31 cellular contexts compared by ENCODE assay signal in genomic region chr10:132712698-132713232, GRCh38.
DNase-seq lines count a peak whose midpoint lies in the region; ATAC-seq, FAIRE-seq and TF ChIP-seq lines count a peak whose summit lies in the region.
"Had no signal": no experiment of that assay in that cellular context is flagged by ENCODE, and none has a peak within 500 bp of the region (broad histone marks: within the 10 kb centered on the region; RNA-seq: fewer than 3 reads in every experiment).

No MANE protein-coding gene starts in this region.

- H3K79me1 ChIP-seq in trophoblast cell (ENCODE audit: low read length): no peaks in the 10 kb centered on the region

- H4K8ac ChIP-seq in trophoblast cell (ENCODE audit: low read depth, low read length): no peak overlapping the region

- no peak overlapping the region for H3K4me2 ChIP-seq in trophoblast cell (ENCODE audit: low read length)
- H3K4me2 ChIP-seq: A549 had no signal

- DNase-seq in CD14-positive monocyte (ENCODE audit: low spot score) (peak; percentile 45), bronchial epithelial cell (ENCODE audit: low read depth) (no peak), left ventricle myocardium superior (peak; percentile 6), trophoblast cell (no peak), adrenal gland (no peak), foreskin keratinocyte (no peak), inferior parietal cortex (ENCODE audit: extremely low spot score) (no peak)
- DNase-seq: activated CD4-positive, alpha-beta T cell treated with anti-CD3 and anti-CD28 coated beads, Interleukin-2, amount 10 ng/mL, durations not matched to agents 7 days and 5 days; body of pancreas; colonic mucosa; COR-L47; DND-41; effector memory CD8-positive, alpha-beta T cell; gastrocnemius medialis; NCI-H1092; NCI-H187 treated with DMSO at 0.1 percent for 48 hours; NCI-H2227 treated with DMSO at 0.1 percent for 48 hours; NCI-H69; RPMI8226; small intestine; stimulated activated CD4-positive, alpha-beta T cell treated with anti-CD3 and anti-CD28 coated beads, Interleukin-2, amount 100 ng/mL, for 24 hours had no signal

- H3K27ac Mint-ChIP-seq in CD14-positive monocyte: peak overlapping the region in 1 of 7 donors; percentile 1
- H3K27ac Mint-ChIP-seq: activated CD4-positive, alpha-beta T cell treated with anti-CD3 and anti-CD28 coated beads, Interleukin-2, amount 10 ng/mL, durations not matched to agents 7 days and 5 days; B cell; effector memory CD8-positive, alpha-beta T cell had no signal

- H2BK12ac ChIP-seq in trophoblast cell (ENCODE audit: low read length): no peak overlapping the region

- no peaks in the 10 kb centered on the region for H3K79me2 ChIP-seq in trophoblast cell (ENCODE audit: control insufficient read depth, insufficient read depth, low read length, poor library complexity)

- WGBS in trophoblast cell (ENCODE audit: extremely low coverage, insufficient coverage, insufficient read length): no CpG with 5 or more reads among the region's 8 CpGs
- WGBS in adrenal gland, 4 donors: 90 to 96% (median 94%) methylated on average over 8 of the region's 8 CpGs

- no peak overlapping the region for H2BK120ac ChIP-seq in trophoblast cell (ENCODE audit: insufficient read depth, low read length, poor library complexity)

- no peak overlapping the region for H2BK5ac ChIP-seq in trophoblast cell (ENCODE audit: low read depth, low read length, poor library complexity)

- H2AFZ ChIP-seq in trophoblast cell (ENCODE audit: insufficient read depth, low read length, poor library complexity): no peak overlapping the region

- no peak overlapping the region for H4K12ac ChIP-seq in trophoblast cell (ENCODE audit: low read depth, low read length)

- H3K36me3 ChIP-seq in bronchial epithelial cell (ENCODE audit: control insufficient read depth, insufficient read depth, low read length) (peaks cover 7% of the 10 kb centered on the region), trophoblast cell (ENCODE audit: control insufficient read depth in 1 of 2, insufficient read depth in 2 of 2, low read length in 2 of 2) (peaks cover 9 to 23% of the 10 kb centered on the region in 2 experiments), adrenal gland (replicated peaks in 1 of 2) (peaks cover 0 to 15% of the 10 kb centered on the region in 2 donors)
- H3K36me3 ChIP-seq: colonic mucosa, HAP-1 had no signal

- H3K4me3 ChIP-seq in bronchial epithelial cell (ENCODE audit: low read depth, low read length): no peak overlapping the region
- peak overlapping the region; percentile 48 for H3K4me3 ChIP-seq in trophoblast cell (ENCODE audit: low read depth, low read length)
- no peak overlapping the region for H3K4me3 ChIP-seq in adrenal gland
- H3K4me3 ChIP-seq: A549, body of pancreas, colonic mucosa, esophagus muscularis mucosa, gastrocnemius medialis, HAP-1, lung, psoas muscle, vagina had no signal

- TF ChIP-seq POLR2A in adrenal gland (IDR thresholded peaks at IDR 0.05): no peak

- H3K9me3 ChIP-seq in trophoblast cell (ENCODE audit: insufficient read depth, low read depth, low read length) (peaks cover 19% of the 10 kb centered on the region), adrenal gland (replicated peaks in 1 of 3) (no peaks in the 10 kb centered on the region)
- H3K9me3 ChIP-seq: A549, body of pancreas, colonic mucosa, esophagus muscularis mucosa, gastrocnemius medialis, HAP-1, psoas muscle, vagina had no signal

- peaks cover 17 to 39% (median 27%) of the 10 kb centered on the region in 7 donors for H3K9me3 Mint-ChIP-seq in CD14-positive monocyte
- H3K9me3 Mint-ChIP-seq: activated CD4-positive, alpha-beta T cell treated with anti-CD3 and anti-CD28 coated beads, Interleukin-2, amount 10 ng/mL, durations not matched to agents 7 days and 5 days; activated naive CD4-positive, alpha-beta T cell treated with anti-CD3 and anti-CD28 coated beads, Interleukin-2, amount 50 U/mL, for 72 hours; effector memory CD8-positive, alpha-beta T cell had no signal

- peak; percentile 99 for FAIRE-seq in bronchial epithelial cell (lab: Jason Lieb, UNC)
- FAIRE-seq: A549, small intestine had no signal

- H2AK5ac ChIP-seq in trophoblast cell (ENCODE audit: low read length): no peak overlapping the region

- no peak for ATAC-seq in left ventricle myocardium superior
- ATAC-seq in foreskin keratinocyte: no peak
- ATAC-seq in GM18517 (IDR thresholded peaks at IDR 0.05; ENCODE audit: unreplicated experiment): no peak
- ATAC-seq: A549; activated naive CD4-positive, alpha-beta T cell treated with anti-CD3 and anti-CD28 coated beads, Interleukin-2, amount 50 U/mL, for 72 hours; effector memory CD8-positive, alpha-beta T cell; gastrocnemius medialis; psoas muscle had no signal

- no peaks in the 10 kb centered on the region for H3K4me1 Mint-ChIP-seq in CD14-positive monocyte
- H3K4me1 Mint-ChIP-seq: activated CD4-positive, alpha-beta T cell treated with anti-CD3 and anti-CD28 coated beads, Interleukin-2, amount 10 ng/mL, durations not matched to agents 7 days and 5 days; B cell had no signal

- H3K27ac ChIP-seq in trophoblast cell (ENCODE audit: low read depth, low read length) (no peak overlapping the region), adrenal gland (no peak overlapping the region), foreskin keratinocyte (no peak overlapping the region)
- H3K27ac ChIP-seq: A549, colonic mucosa, gastrocnemius medialis, HL-60, psoas muscle, vagina had no signal

- peaks cover 0 to 2% (median 0%) of the 10 kb centered on the region in 3 donors for H3K27me3 Mint-ChIP-seq in CD14-positive monocyte (ENCODE audit: low read depth in 3 of 3)
- H3K27me3 Mint-ChIP-seq: activated CD4-positive, alpha-beta T cell treated with anti-CD3 and anti-CD28 coated beads, Interleukin-2, amount 10 ng/mL, durations not matched to agents 7 days and 5 days; B cell; effector memory CD8-positive, alpha-beta T cell had no signal

- no peak overlapping the region for H3K9ac ChIP-seq in trophoblast cell (ENCODE audit: low read length)

- H3K4me3 Mint-ChIP-seq in CD14-positive monocyte: no peak overlapping the region
- H3K4me3 Mint-ChIP-seq: activated CD4-positive, alpha-beta T cell treated with anti-CD3 and anti-CD28 coated beads, Interleukin-2, amount 10 ng/mL, durations not matched to agents 7 days and 5 days; B cell; effector memory CD8-positive, alpha-beta T cell had no signal

- peaks cover 70 to 86% of the 10 kb centered on the region in 2 donors for H3K36me3 Mint-ChIP-seq in CD14-positive monocyte
- H3K36me3 Mint-ChIP-seq: activated naive CD4-positive, alpha-beta T cell treated with anti-CD3 and anti-CD28 coated beads, Interleukin-2, amount 50 U/mL, for 72 hours had no signal

- intact Hi-C loops in CD14-positive monocyte (cut with micrococcal nuclease): no loop called here
- intact Hi-C loops in left ventricle myocardium superior (cut with micrococcal nuclease): no loop called here
- intact Hi-C loops in adrenal gland (cut with DNase I): no loop called here

- H3K27me3 ChIP-seq in bronchial epithelial cell (ENCODE audit: control insufficient read depth, insufficient read depth, low read length): no peaks in the 10 kb centered on the region
- H3K27me3 ChIP-seq in trophoblast cell (ENCODE audit: insufficient read depth, low read length): no peaks in the 10 kb centered on the region
- H3K27me3 ChIP-seq in adrenal gland: no peaks in the 10 kb centered on the region
- H3K27me3 ChIP-seq in foreskin keratinocyte: no peaks in the 10 kb centered on the region
- H3K27me3 ChIP-seq: body of pancreas, colonic mucosa, esophagus muscularis mucosa, gastrocnemius medialis, vagina had no signal

- H3K14ac ChIP-seq in trophoblast cell (ENCODE audit: low read length): no peak overlapping the region

- TF ChIP-seq CTCF in CD14-positive monocyte (IDR thresholded peaks at IDR 0.05) (no peak), bronchial epithelial cell (IDR thresholded peaks at IDR 0.05; ENCODE audit: insufficient read depth, low read length, severe bottlenecking) (no peak), adrenal gland (IDR thresholded peaks at IDR 0.05) (no peak), foreskin keratinocyte (conservative IDR thresholded peaks at IDR 0.05) (no peak)

- no peak overlapping the region for H4K91ac ChIP-seq in trophoblast cell (ENCODE audit: low read depth, low read length)

- H3K4me1 ChIP-seq in trophoblast cell (ENCODE audit: control insufficient read depth in 1 of 2, insufficient read depth in 2 of 2, low read length in 2 of 2) (peaks cover 2 to 5% of the 10 kb centered on the region in 2 experiments), adrenal gland (replicated peaks in 1 of 2) (no peaks in the 10 kb centered on the region), foreskin keratinocyte (no peaks in the 10 kb centered on the region)
- H3K4me1 ChIP-seq: A549, body of pancreas, colonic mucosa, gastrocnemius medialis, HAP-1, psoas muscle, vagina had no signal

- H3K18ac ChIP-seq in trophoblast cell (ENCODE audit: low read length): no peak overlapping the region

- no peak overlapping the region for H3K23ac ChIP-seq in trophoblast cell (ENCODE audit: low read length)

- H3K4ac ChIP-seq in trophoblast cell (ENCODE audit: low read depth, low read length): no peak overlapping the region

Comparison
In these comparisons a context has a peak if more than half of its experiments do, and no peak if none do; other contexts are left out.
1. DNase-seq: peak in CD14-positive monocyte (single experiment) and left ventricle myocardium superior (single experiment); none in bronchial epithelial cell (single experiment), trophoblast cell (0 of 2), adrenal gland (0 of 7), foreskin keratinocyte (0 of 2) and inferior parietal cortex (single experiment).